1 cellular context compared by ENCODE assay signal in genomic region chr7:6440381-6440780, GRCh38.
TF ChIP-seq lines count a peak whose summit lies in the region.

No MANE protein-coding gene starts in this region.

TF ChIP-seq in SK-N-SH, 30 proteins besides CTCF, POLR2A, EP300 and RAD21 (continued from another document):
- TF ChIP-seq REST (IDR thresholded peaks at IDR 0.05; ENCODE audit: low read depth, low read length) = no peak
- no peak for TF ChIP-seq RFX5 (IDR thresholded peaks at IDR 0.05; ENCODE audit: low read length)
